ENCODE assay signal across 19 cellular contexts in genomic region chr12:95115641-95116040, GRCh38. TPM values are rescaled to one million over a fixed set of nuclear protein-coding genes. Genes with fewer than 3 reads are reported as not detected.
DNase-seq lines count a peak whose midpoint lies in the region; ATAC-seq, FAIRE-seq and TF ChIP-seq lines count a peak whose summit lies in the region.
"Had no signal": no experiment of that assay in that cellular context is flagged by ENCODE, and none has a peak within 500 bp of the region (broad histone marks: within the 10 kb centered on the region; RNA-seq: fewer than 3 reads in every experiment).

No MANE protein-coding gene starts in this region.

- peaks cover 28% of the 10 kb centered on the region for H3K4me1 Mint-ChIP-seq in MCF 10A (ENCODE audit: insufficient read depth, unreplicated experiment)
- H3K4me1 Mint-ChIP-seq in activated CD4-positive, alpha-beta T cell treated with anti-CD3 and anti-CD28 coated beads, Interleukin-2, amount 10 ng/mL, durations not matched to agents 7 days and 5 days, result peaks cover 7% of the 10 kb centered on the region

- CTCF ChIA-PET in MCF 10A (lab: Yijun Ruan, JAX), result interaction anchor here (0.9 to 3.9 kb wide), 3 partner anchors 11 to 100 kb away, joined by 3 to 50 read pairs (median 4); partner anchors contain the start of genes FGD6 and VEZT
- CTCF ChIA-PET in activated CD4-positive, alpha-beta T cell treated with anti-CD3 and anti-CD28 coated beads, Interleukin-2, amount 10 ng/mL, durations not matched to agents 7 days and 5 days (lab: Charles Lee), result no interaction called here

- TF ChIP-seq CTCF in MCF 10A (IDR thresholded peaks at IDR 0.05; ENCODE audit: unreplicated experiment) (no peak), breast epithelium (IDR thresholded peaks at IDR 0.05) (no peak), bronchial epithelial cell (IDR thresholded peaks at IDR 0.05; ENCODE audit: insufficient read depth, low read length, severe bottlenecking) (no peak)

- DNase-seq in MCF 10A (ENCODE audit: unreplicated experiment), result no peak
- no peak for DNase-seq in breast epithelium (ENCODE audit: low spot score in 2 of 2)
- peak; percentile 59 for DNase-seq in bronchial epithelial cell (ENCODE audit: low read depth)
- peak; percentile 40 for DNase-seq in kidney tubule cell (ENCODE audit: low spot score)
- no peak for DNase-seq in activated CD4-positive, alpha-beta T cell treated with anti-CD3 and anti-CD28 coated beads, Interleukin-2, amount 10 ng/mL, durations not matched to agents 7 days and 5 days
- DNase-seq in RPMI8226, result no peak
- DNase-seq in stimulated activated naive CD4-positive, alpha-beta T cell treated with Interleukin-2 at 50 U/mL for 16 hours (lab: John Stamatoyannopoulos, UW), result no peak
- DNase-seq: CD8-positive, alpha-beta T cell; KG1; MG63; NCI-H1105 treated with DMSO at 0.1 percent for 48 hours; NCI-H1930; NCI-H2171; NCI-H446 treated with DMSO at 0.1 percent for 48 hours; NCI-H748 treated with DMSO at 0.1 percent for 48 hours; SHP77 treated with DMSO at 0.1 percent for 48 hours had no signal

- ATAC-seq in GM21515 (IDR thresholded peaks at IDR 0.05; ENCODE audit: unreplicated experiment), result no peak
- ATAC-seq: CD8-positive, alpha-beta T cell; Panc1 had no signal

- H3K9me3 ChIP-seq in breast epithelium, result no peaks in the 10 kb centered on the region
- H3K9me3 ChIP-seq: MG63 had no signal

- no TSS peak for BruUV-seq in MCF 10A (replicated peaks; lab: Mats Ljungman, UMichigan)

- no peaks in the 10 kb centered on the region for H3K9me3 Mint-ChIP-seq in MCF 10A (ENCODE audit: unreplicated experiment)
- H3K9me3 Mint-ChIP-seq in activated CD4-positive, alpha-beta T cell treated with anti-CD3 and anti-CD28 coated beads, Interleukin-2, amount 10 ng/mL, durations not matched to agents 7 days and 5 days, result no peaks in the 10 kb centered on the region
- H3K9me3 Mint-ChIP-seq: CD8-positive, alpha-beta T cell had no signal

- TF ChIP-seq POLR2A in breast epithelium (IDR thresholded peaks at IDR 0.05), result no peak

- POLR2A ChIA-PET in MCF 10A (lab: Yijun Ruan, JAX), result interaction anchor here (1.4 to 5.8 kb wide), 4 partner anchors 12 to 358 kb away, joined by 4 to 158 read pairs (median 26); partner anchors contain the start of genes FGD6, METAP2 and VEZT
- POLR2A ChIA-PET in activated CD4-positive, alpha-beta T cell treated with anti-CD3 and anti-CD28 coated beads, Interleukin-2, amount 10 ng/mL, durations not matched to agents 7 days and 5 days (lab: Charles Lee), result interaction anchor here (0.6 kb wide), 1 partner anchor 17 kb away, joined by 3 read pairs; no protein-coding TSS in a partner anchor

- H3K36me3 ChIP-seq in breast epithelium, result no peaks in the 10 kb centered on the region
- H3K36me3 ChIP-seq in bronchial epithelial cell (ENCODE audit: control insufficient read depth, insufficient read depth, low read length), result peaks cover 2% of the 10 kb centered on the region

- no peaks in the 10 kb centered on the region for H3K4me1 ChIP-seq in breast epithelium

- H3K27me3 ChIP-seq in breast epithelium, result no peaks in the 10 kb centered on the region
- H3K27me3 ChIP-seq in bronchial epithelial cell (ENCODE audit: control insufficient read depth, insufficient read depth, low read length), result no peaks in the 10 kb centered on the region
- H3K27me3 ChIP-seq: MG63 had no signal

- H3K36me3 Mint-ChIP-seq in MCF 10A (ENCODE audit: insufficient read depth, unreplicated experiment), result peaks cover 32% of the 10 kb centered on the region
- H3K36me3 Mint-ChIP-seq in activated CD4-positive, alpha-beta T cell treated with anti-CD3 and anti-CD28 coated beads, Interleukin-2, amount 10 ng/mL, durations not matched to agents 7 days and 5 days (ENCODE audit: low read depth), result no peaks in the 10 kb centered on the region
- H3K36me3 Mint-ChIP-seq: CD8-positive, alpha-beta T cell had no signal

- H3K27me3 Mint-ChIP-seq in MCF 10A (ENCODE audit: insufficient read depth, unreplicated experiment), result no peaks in the 10 kb centered on the region
- H3K27me3 Mint-ChIP-seq in activated CD4-positive, alpha-beta T cell treated with anti-CD3 and anti-CD28 coated beads, Interleukin-2, amount 10 ng/mL, durations not matched to agents 7 days and 5 days, result no peaks in the 10 kb centered on the region

- no peak overlapping the region for H3K4me3 Mint-ChIP-seq in MCF 10A (ENCODE audit: unreplicated experiment)
- H3K4me3 Mint-ChIP-seq in activated CD4-positive, alpha-beta T cell treated with anti-CD3 and anti-CD28 coated beads, Interleukin-2, amount 10 ng/mL, durations not matched to agents 7 days and 5 days, result no peak overlapping the region
- H3K4me3 Mint-ChIP-seq: CD8-positive, alpha-beta T cell had no signal

- no peak for FAIRE-seq in bronchial epithelial cell (lab: Jason Lieb, UNC)

- no peak overlapping the region for H3K27ac ChIP-seq in breast epithelium
- H3K27ac ChIP-seq: 22Rv1 had no signal

- peak overlapping the region; percentile 78 for H3K27ac Mint-ChIP-seq in MCF 10A (ENCODE audit: low read depth, unreplicated experiment)
- H3K27ac Mint-ChIP-seq in activated CD4-positive, alpha-beta T cell treated with anti-CD3 and anti-CD28 coated beads, Interleukin-2, amount 10 ng/mL, durations not matched to agents 7 days and 5 days, result no peak overlapping the region
- H3K27ac Mint-ChIP-seq: CD8-positive, alpha-beta T cell had no signal

- intact Hi-C loops in MCF 10A (cut with micrococcal nuclease) (loop anchor here (2.0 to 5.0 kb wide), 3 partner anchors 87 to 359 kb away; partner anchors contain the start of gene METAP2), breast epithelium (cut with DNase I; ENCODE audit: low total_unique reads) (loop anchor here (10.0 kb wide), 3 partner anchors 209 to 729 kb away; no protein-coding TSS in a partner anchor)

- H3K4me3 ChIP-seq in breast epithelium (no peak overlapping the region), bronchial epithelial cell (ENCODE audit: low read depth, low read length) (no peak overlapping the region)
- H3K4me3 ChIP-seq: MG63 had no signal

RNA-seq across cellular contexts. Expression of gene NR2C1, which starts 42.2 kb away (rescaled TPM):
- total RNA-seq in MCF 10A (2022) (29.0 and 35.2 TPM in 2 replicates), breast epithelium (10 to 100 TPM; 46.7 to 50.5 (median 47.7) TPM), bronchial epithelial cell (14.5 and 19.1 TPM in 2 replicates)
- total RNA-seq in activated CD4-positive, alpha-beta T cell treated with anti-CD3 and anti-CD28 coated beads, Interleukin-2, amount 10 ng/mL, durations not matched to agents 7 days and 5 days, result 10 to 100 TPM; 31.6 to 49.7 TPM

Comparison
In these comparisons a context has a peak if more than half of its experiments do, and no peak if none do; other contexts are left out.
1. DNase-seq: peak in bronchial epithelial cell (single experiment) and kidney tubule cell (single experiment); none in MCF 10A (single experiment), breast epithelium (0 of 2), activated CD4-positive, alpha-beta T cell treated with anti-CD3 and anti-CD28 coated beads, Interleukin-2, amount 10 ng/mL, durations not matched to agents 7 days and 5 days (single experiment), RPMI8226 (single experiment) and stimulated activated naive CD4-positive, alpha-beta T cell treated with Interleukin-2 at 50 U/mL for 16 hours (single experiment).